20 cellular contexts compared by ENCODE assay signal in the genomic region with DNA sequence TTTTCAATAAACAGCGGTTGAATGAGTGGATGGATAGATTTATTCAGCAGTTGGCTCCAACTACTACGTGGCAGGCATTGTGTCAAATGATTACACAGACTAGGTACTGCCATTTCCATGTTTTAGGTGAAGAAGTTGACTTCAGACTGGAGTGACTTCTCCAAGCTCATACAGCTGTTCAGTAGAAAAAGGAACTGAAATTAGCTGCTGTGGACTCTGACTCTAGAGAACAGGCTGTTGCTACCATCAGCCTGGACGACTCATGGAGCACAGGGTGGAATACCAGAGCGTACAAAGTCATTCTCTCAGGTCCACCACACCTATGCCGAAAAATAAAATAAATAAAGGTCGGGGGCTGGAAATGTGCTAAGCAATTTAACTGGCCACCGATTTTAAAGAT.
"Had no signal": no experiment of that assay in that cellular context is flagged by ENCODE, and none has a peak within 500 bp of the region (broad histone marks: within the 10 kb centered on the region; RNA-seq: fewer than 3 reads in every experiment).

No MANE protein-coding gene starts in this region.

- H3K36me3 Mint-ChIP-seq: natural killer cell treated with Interleukin-12 subunit alpha and Interleukin-12 subunit beta and Interleukin-15 and Interleukin-18, amount 100 ng/mL, for 72 hours; stimulated activated effector memory CD8-positive, alpha-beta T cell treated with anti-CD3 and anti-CD28 coated beads, Interleukin-12 subunit alpha, Interleukin-12 subunit beta, amount 100 ng/mL, for 72 hours had no signal

- H3K9me3 Mint-ChIP-seq: natural killer cell treated with Interleukin-12 subunit alpha and Interleukin-12 subunit beta and Interleukin-15 and Interleukin-18, amount 100 ng/mL, for 72 hours had no signal

- H3K4me3 Mint-ChIP-seq: natural killer cell treated with Interleukin-12 subunit alpha and Interleukin-12 subunit beta and Interleukin-15 and Interleukin-18, amount 100 ng/mL, for 72 hours; neural progenitor cell; stimulated activated effector memory CD8-positive, alpha-beta T cell treated with anti-CD3 and anti-CD28 coated beads, Interleukin-12 subunit alpha, Interleukin-12 subunit beta, amount 100 ng/mL, for 72 hours; stimulated activated naive CD8-positive, alpha-beta T cell treated with anti-CD3 and anti-CD28 coated beads, Interleukin-15, Interleukin-2, amounts not matched to agents 100 ng/mL and 50 ng/mL, for 24 hours had no signal

- H3K27me3 Mint-ChIP-seq: natural killer cell treated with Interleukin-12 subunit alpha and Interleukin-12 subunit beta and Interleukin-15 and Interleukin-18, amount 100 ng/mL, for 72 hours; stimulated activated naive CD8-positive, alpha-beta T cell treated with anti-CD3 and anti-CD28 coated beads, Interleukin-15, Interleukin-2, amounts not matched to agents 100 ng/mL and 50 ng/mL, for 24 hours had no signal

- DNase-seq: effector CD8-positive, alpha-beta T cell; foreskin melanocyte; head of caudate nucleus; kidney; left cardiac atrium; left ventricle myocardium inferior; lower lobe of right lung; mesenchymal stem cell; midbrain; nucleus accumbens; ovary; right cardiac atrium; stimulated activated CD4-positive, alpha-beta T cell treated with anti-CD3 and anti-CD28 coated beads, Interleukin-4, amount 100 ng/mL, for 1 hour; stimulated activated CD8-positive, alpha-beta memory T cell treated with anti-CD3 and anti-CD28 coated beads, Interleukin-4, amount 100 ng/mL, for 48 hours; tibial artery; uterus had no signal

- H3K4me1 Mint-ChIP-seq: stimulated activated effector memory CD8-positive, alpha-beta T cell treated with anti-CD3 and anti-CD28 coated beads, Interleukin-12 subunit alpha, Interleukin-12 subunit beta, amount 100 ng/mL, for 72 hours had no signal

- H3K27ac Mint-ChIP-seq: natural killer cell treated with Interleukin-12 subunit alpha and Interleukin-12 subunit beta and Interleukin-15 and Interleukin-18, amount 100 ng/mL, for 72 hours; stimulated activated effector memory CD8-positive, alpha-beta T cell treated with anti-CD3 and anti-CD28 coated beads, Interleukin-12 subunit alpha, Interleukin-12 subunit beta, amount 100 ng/mL, for 72 hours; stimulated activated naive CD8-positive, alpha-beta T cell treated with anti-CD3 and anti-CD28 coated beads, Interleukin-15, Interleukin-2, amounts not matched to agents 100 ng/mL and 50 ng/mL, for 24 hours had no signal

- ATAC-seq: left cardiac atrium; lower lobe of right lung; natural killer cell treated with Interleukin-12 subunit alpha and Interleukin-12 subunit beta and Interleukin-15 and Interleukin-18, amount 100 ng/mL, for 72 hours; right cardiac atrium; stimulated activated effector memory CD8-positive, alpha-beta T cell treated with anti-CD3 and anti-CD28 coated beads, Interleukin-12 subunit alpha, Interleukin-12 subunit beta, amount 100 ng/mL, for 72 hours had no signal
